ENCODE assay signal across 8 cellular contexts in the genomic region with DNA sequence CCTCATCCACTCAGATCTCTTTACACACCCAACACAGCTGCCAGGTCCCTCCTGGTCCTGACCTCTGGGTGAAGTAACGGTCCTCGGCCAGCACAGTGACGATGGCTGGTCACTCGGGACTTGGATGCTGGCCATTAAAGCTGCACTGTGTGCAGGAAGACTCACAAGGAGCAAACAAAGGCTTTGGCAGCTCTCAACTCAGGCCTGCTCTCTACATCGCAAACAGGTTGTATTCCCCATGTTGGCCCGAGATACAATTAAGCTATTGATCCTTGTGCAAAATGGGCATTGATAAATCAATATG.
DNase-seq lines count a peak whose midpoint lies in the region; ATAC-seq lines count a peak whose summit lies in the region.

No MANE protein-coding gene starts in this region.

- H3K4me3 Mint-ChIP-seq in stimulated activated naive CD8-positive, alpha-beta T cell treated with anti-CD3 and anti-CD28 coated beads, Interleukin-15, Interleukin-2, amounts not matched to agents 100 ng/mL and 50 ng/mL, for 24 hours, result no peak overlapping the region

- H3K27me3 Mint-ChIP-seq in stimulated activated naive CD8-positive, alpha-beta T cell treated with anti-CD3 and anti-CD28 coated beads, Interleukin-15, Interleukin-2, amounts not matched to agents 100 ng/mL and 50 ng/mL, for 24 hours, result no peaks in the 10 kb centered on the region

- H3K4me1 Mint-ChIP-seq in stimulated activated naive CD8-positive, alpha-beta T cell treated with anti-CD3 and anti-CD28 coated beads, Interleukin-15, Interleukin-2, amounts not matched to agents 100 ng/mL and 50 ng/mL, for 24 hours (ENCODE audit: low read depth), result peaks cover 59% of the 10 kb centered on the region

- intact Hi-C loops in aorta (cut with DNase I), result loop anchor here (1.0 to 10.0 kb wide), 5 partner anchors 105 to 445 kb away; no protein-coding TSS in a partner anchor

- H3K27ac ChIP-seq in aorta (ENCODE audit: low read depth in 1 of 2, low read length in 2 of 2), result no peak overlapping the region

- H3K4me3 ChIP-seq in aorta (ENCODE audit: low read length in 2 of 2), result no peak overlapping the region

- ATAC-seq in stimulated activated naive CD8-positive, alpha-beta T cell treated with anti-CD3 and anti-CD28 coated beads, Interleukin-15, Interleukin-2, amounts not matched to agents 100 U/mL and 50 U/mL, for 24 hours, result no peak
- ATAC-seq in aorta (ENCODE audit: low FRiP score) (peak; percentile 40), HG02623 (IDR thresholded peaks at IDR 0.05; ENCODE audit: unreplicated experiment) (no peak), HG03457 (IDR thresholded peaks at IDR 0.05; ENCODE audit: unreplicated experiment) (no peak)

- H3K36me3 ChIP-seq in aorta (ENCODE audit: control insufficient read depth in 1 of 2, insufficient read depth in 2 of 2, low read length in 1 of 2), result no peaks in the 10 kb centered on the region

- no peak for DNase-seq in stimulated activated naive CD8-positive, alpha-beta T cell treated with anti-CD3 and anti-CD28 coated beads, Interleukin-15, Interleukin-2, amounts not matched to agents 100 U/mL and 50 U/mL, for 24 hours
- DNase-seq in dermis blood vessel endothelial cell (peak; percentile 38), mucosa of gallbladder (ENCODE audit: low spot score) (peak; percentile 80), aorta (peak; percentile 53 to 77)
- DNase-seq in stimulated activated CD4-positive, alpha-beta T cell treated with anti-CD3 and anti-CD28 coated beads, Interleukin-12 subunit alpha, Interleukin-12 subunit beta, amount 100 ng/mL, for 4 hours, result no peak

- no peaks in the 10 kb centered on the region for H3K9me3 Mint-ChIP-seq in stimulated activated naive CD8-positive, alpha-beta T cell treated with anti-CD3 and anti-CD28 coated beads, Interleukin-15, Interleukin-2, amounts not matched to agents 100 ng/mL and 50 ng/mL, for 24 hours

- no peaks in the 10 kb centered on the region for H3K9me3 ChIP-seq in aorta (ENCODE audit: control insufficient read depth, low read length)

- WGBS in aorta, 2 donors, result 21 to 32% methylated on average over 6 of the region's 6 CpGs

- no peaks in the 10 kb centered on the region for H3K4me1 ChIP-seq in aorta (ENCODE audit: control insufficient read depth in 1 of 2, insufficient read depth in 2 of 2, low read length in 2 of 2)

- H3K27me3 ChIP-seq in aorta (ENCODE audit: control insufficient read depth in 1 of 2, insufficient read depth in 2 of 2, low read length in 1 of 2), result no peaks in the 10 kb centered on the region

- H3K27ac Mint-ChIP-seq in stimulated activated naive CD8-positive, alpha-beta T cell treated with anti-CD3 and anti-CD28 coated beads, Interleukin-15, Interleukin-2, amounts not matched to agents 100 ng/mL and 50 ng/mL, for 24 hours, result peak overlapping the region; percentile 76

- H3K36me3 Mint-ChIP-seq in stimulated activated naive CD8-positive, alpha-beta T cell treated with anti-CD3 and anti-CD28 coated beads, Interleukin-15, Interleukin-2, amounts not matched to agents 100 ng/mL and 50 ng/mL, for 24 hours (ENCODE audit: low read depth), result no peaks in the 10 kb centered on the region

Comparison
In these comparisons a context has a peak if more than half of its experiments do, and no peak if none do; other contexts are left out.
1. DNase-seq: peak in dermis blood vessel endothelial cell (single experiment), mucosa of gallbladder (single experiment) and aorta (2 of 2); none in stimulated activated naive CD8-positive, alpha-beta T cell treated with anti-CD3 and anti-CD28 coated beads, Interleukin-15, Interleukin-2, amounts not matched to agents 100 U/mL and 50 U/mL, for 24 hours (single experiment) and stimulated activated CD4-positive, alpha-beta T cell treated with anti-CD3 and anti-CD28 coated beads, Interleukin-12 subunit alpha, Interleukin-12 subunit beta, amount 100 ng/mL, for 4 hours (single experiment).